ENCODE assay signal across 8 cellular contexts in the genomic region with DNA sequence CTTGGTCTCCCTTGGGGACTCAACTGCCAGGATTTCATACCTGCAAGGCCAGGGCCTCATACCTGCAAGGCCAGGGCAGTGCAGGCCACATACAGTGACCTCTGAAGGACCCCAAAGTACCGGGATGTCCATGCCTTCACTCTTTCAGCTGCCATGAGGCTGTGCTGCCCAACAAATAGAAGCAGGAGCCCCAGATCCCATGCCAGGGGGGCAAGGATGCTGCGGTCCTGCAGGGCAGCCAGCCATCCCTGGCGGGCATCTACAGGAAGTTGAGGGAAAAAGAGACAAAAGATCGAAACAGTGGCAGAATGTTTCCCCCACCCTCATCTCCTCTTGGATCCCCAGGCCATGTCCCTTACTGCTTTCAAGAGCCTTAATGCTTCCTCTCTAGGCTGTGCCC. TPM values are rescaled to one million over a fixed set of nuclear protein-coding genes. Genes with fewer than 3 reads are reported as not detected.
DNase-seq lines count a peak whose midpoint lies in the region; ATAC-seq, FAIRE-seq and TF ChIP-seq lines count a peak whose summit lies in the region.

No MANE protein-coding gene starts in this region.

- no peak overlapping the region for H2AFZ ChIP-seq in OCI-LY1 (ENCODE audit: low read length)

- peaks cover 46% of the 10 kb centered on the region for H3K4me1 Mint-ChIP-seq in CD4-positive, alpha-beta T cell (ENCODE audit: low read depth)
- peaks cover 41% of the 10 kb centered on the region for H3K4me1 Mint-ChIP-seq in endodermal cell

- H3K36me3 ChIP-seq in OCI-LY1 (ENCODE audit: insufficient read depth, low read length), result no peaks in the 10 kb centered on the region
- H3K36me3 ChIP-seq in endodermal cell (ENCODE audit: control insufficient read depth, insufficient read depth, low read length), result peaks cover 3% of the 10 kb centered on the region
- no peaks in the 10 kb centered on the region for H3K36me3 ChIP-seq in neutrophil
- H3K36me3 ChIP-seq in small intestine (ENCODE audit: control insufficient read depth in 2 of 2, insufficient read depth in 2 of 2, low read length in 2 of 2), result no peaks in the 10 kb centered on the region

- FAIRE-seq in small intestine (lab: Jason Lieb, UNC), result no peak

- H3K4me3 Mint-ChIP-seq in CD4-positive, alpha-beta T cell, result peak overlapping the region; percentile 98
- peak overlapping the region; percentile 78 for H3K4me3 Mint-ChIP-seq in endodermal cell

- H3K27ac ChIP-seq in CD4-positive, alpha-beta T cell (ENCODE audit: low read depth, low read length), result peak overlapping the region; percentile 57
- H3K27ac ChIP-seq in OCI-LY1 (ENCODE audit: low read depth, low read length, poor library complexity, severe bottlenecking) (peak overlapping the region; percentile 95), endodermal cell (ENCODE audit: low read depth, low read length) (peak overlapping the region; percentile 61), neutrophil (peak overlapping the region; percentile 95), small intestine (ENCODE audit: low read depth in 1 of 2, low read length in 1 of 2) (peak overlapping the region in 1 of 2 donors; percentile 85)

- H3K4me3 ChIP-seq in OCI-LY1 (ENCODE audit: low read depth, low read length, poor library complexity, severe bottlenecking) (peak overlapping the region; percentile 64), endodermal cell (ENCODE audit: low read length) (peak overlapping the region; percentile 94), neutrophil (ENCODE audit: low read depth in 1 of 2, low read length in 1 of 2) (peak overlapping the region; percentile 82 to 87), small intestine (ENCODE audit: low read depth in 1 of 2, low read length in 2 of 2) (no peak overlapping the region)

- no peak for DNase-seq in CD4-positive, alpha-beta T cell
- DNase-seq in endodermal cell, result no peak
- no peak for DNase-seq in stimulated activated CD4-positive, alpha-beta T cell treated with anti-CD3 and anti-CD28 coated beads, Interleukin-4, amount 100 ng/mL, for 4 hours
- no peak for DNase-seq in small intestine
- no peak for DNase-seq in kidney tubule cell (ENCODE audit: low spot score)

- H4K20me1 ChIP-seq in OCI-LY1 (ENCODE audit: insufficient read depth, low read length), result no peaks in the 10 kb centered on the region

- H3F3A ChIP-seq in OCI-LY1 (ENCODE audit: insufficient read depth, low read length), result peaks cover 14% of the 10 kb centered on the region

- H3K9me3 Mint-ChIP-seq in CD4-positive, alpha-beta T cell, result no peaks in the 10 kb centered on the region
- H3K9me3 Mint-ChIP-seq in endodermal cell, result no peaks in the 10 kb centered on the region

- POLR2A ChIA-PET in CD4-positive, alpha-beta T cell (lab: Charles Lee), result interaction anchor here (0.9 to 5.2 kb wide), 5 partner anchors 9 to 75 kb away, joined by 3 to 44 read pairs (median 8); a partner anchor contains a TSS

- H3K79me2 ChIP-seq in OCI-LY1 (ENCODE audit: insufficient read depth, low read length), result peaks cover 6% of the 10 kb centered on the region

- no peaks in the 10 kb centered on the region for H3K9me3 ChIP-seq in CD4-positive, alpha-beta T cell (ENCODE audit: control insufficient read depth, low read length)
- H3K9me3 ChIP-seq in OCI-LY1 (ENCODE audit: low read length), result no peaks in the 10 kb centered on the region
- no peaks in the 10 kb centered on the region for H3K9me3 ChIP-seq in endodermal cell (ENCODE audit: control insufficient read depth, low read length)
- H3K9me3 ChIP-seq in neutrophil, result no peaks in the 10 kb centered on the region
- H3K9me3 ChIP-seq in small intestine (ENCODE audit: control insufficient read depth, low read depth), result no peaks in the 10 kb centered on the region

- no peak for ATAC-seq in CD4-positive, alpha-beta T cell (ENCODE audit: poor library complexity)
- ATAC-seq in GM19467 (IDR thresholded peaks at IDR 0.05; ENCODE audit: unreplicated experiment), result no peak

- intact Hi-C loops in CD4-positive, alpha-beta T cell (cut with DNase I, micrococcal nuclease), result no loop called here

- CTCF ChIA-PET in CD4-positive, alpha-beta T cell (lab: Charles Lee), result interaction anchor here (5.5 to 6.1 kb wide), 2 partner anchors 11 to 41 kb away, joined by 28 to 49 read pairs; no protein-coding TSS in a partner anchor

- H3K36me3 Mint-ChIP-seq in CD4-positive, alpha-beta T cell (ENCODE audit: low read depth), result peaks cover 15% of the 10 kb centered on the region
- H3K36me3 Mint-ChIP-seq in endodermal cell (ENCODE audit: low read depth), result peaks cover 11% of the 10 kb centered on the region

- H3K9ac ChIP-seq in OCI-LY1 (ENCODE audit: low read length) (peak overlapping the region; percentile 62), endodermal cell (ENCODE audit: extremely low read depth, low read length, poor library complexity, severe bottlenecking) (no peak overlapping the region)

- peak overlapping the region; percentile 75 for H3K4me2 ChIP-seq in OCI-LY1 (ENCODE audit: low read length)

- no peaks in the 10 kb centered on the region for H3K27me3 Mint-ChIP-seq in CD4-positive, alpha-beta T cell
- H3K27me3 Mint-ChIP-seq in endodermal cell (ENCODE audit: insufficient read depth), result no peaks in the 10 kb centered on the region

- H3K27me3 ChIP-seq in CD4-positive, alpha-beta T cell (ENCODE audit: control insufficient read depth, insufficient read depth, low read length), result no peaks in the 10 kb centered on the region
- no peaks in the 10 kb centered on the region for H3K27me3 ChIP-seq in OCI-LY1 (ENCODE audit: insufficient read depth, low read length)
- H3K27me3 ChIP-seq in endodermal cell (ENCODE audit: control insufficient read depth, insufficient read depth, low read length, poor library complexity, severe bottlenecking), result no peaks in the 10 kb centered on the region
- H3K27me3 ChIP-seq in neutrophil, result no peaks in the 10 kb centered on the region
- no peaks in the 10 kb centered on the region for H3K27me3 ChIP-seq in small intestine (ENCODE audit: control insufficient read depth in 2 of 2, insufficient read depth in 2 of 2, low read length in 2 of 2)

- H3K4me1 ChIP-seq in OCI-LY1 (ENCODE audit: insufficient read depth, low read length, severe bottlenecking) (peaks cover 62% of the 10 kb centered on the region), endodermal cell (ENCODE audit: control insufficient read depth, insufficient read depth, low read length) (peaks cover 6% of the 10 kb centered on the region), neutrophil (ENCODE audit: control insufficient read depth in 1 of 2, insufficient read depth in 1 of 2, low read depth in 1 of 2, low read length in 1 of 2) (peaks cover 50% of the 10 kb centered on the region in 2 experiments), small intestine (ENCODE audit: control insufficient read depth in 2 of 2, insufficient read depth in 1 of 2, low read depth in 1 of 2, low read length in 1 of 2) (peaks cover 0 to 4% of the 10 kb centered on the region in 2 donors)

- peak overlapping the region; percentile 94 for H3K27ac Mint-ChIP-seq in CD4-positive, alpha-beta T cell
- H3K27ac Mint-ChIP-seq in endodermal cell, result peak overlapping the region; percentile 82

- WGBS in endodermal cell (ENCODE audit: insufficient coverage in 1 of 2, insufficient read length in 1 of 2), 2 experiments, result 63 to 64% methylated on average over 4 of the region's 4 CpGs
- 43 to 77% (median 52%) methylated on average over 4 of the region's 4 CpGs for WGBS in small intestine, 3 donors

- TF ChIP-seq CTCF in CD4-positive, alpha-beta T cell (IDR thresholded peaks at IDR 0.05), result no peak
- no peak for TF ChIP-seq CTCF in OCI-LY1 (IDR thresholded peaks at IDR 0.05; ENCODE audit: low read length)
- no peak for TF ChIP-seq CTCF in endodermal cell (conservative IDR thresholded peaks at IDR 0.05)
- no peak for TF ChIP-seq CTCF in neutrophil (IDR thresholded peaks at IDR 0.05)

- H3K9me2 ChIP-seq in OCI-LY1 (ENCODE audit: low read depth, low read length), result no peaks in the 10 kb centered on the region

RNA-seq across cellular contexts. Expression of a gene that starts 0.8 kb away (rescaled TPM):
- total RNA-seq in CD4-positive, alpha-beta T cell, result 1 to 10 TPM; 3.8 to 4.4 TPM
- 10 to 100 TPM; 37.1 TPM for total RNA-seq in endodermal cell
- 72.2 TPM for polyA plus RNA-seq in endodermal cell (2013, experiment 1 of 2)
- polyA plus RNA-seq in endodermal cell (2013, experiment 2 of 2), result 59.2 TPM
- 10 to 100 TPM in 1 of 3 donors, 1 to 10 TPM in 2; 1.1 to 14.2 (median 2.7) TPM for polyA plus RNA-seq in small intestine

RNA-seq across cellular contexts. Expression of a gene that starts 3.5 kb away (rescaled TPM):
- total RNA-seq in CD4-positive, alpha-beta T cell, result 10 to 100 TPM; 30.9 to 31.6 TPM
- total RNA-seq in endodermal cell, result 10 to 100 TPM; 27.6 to 31.4 TPM
- 81.2 TPM for polyA plus RNA-seq in endodermal cell (2013, experiment 1 of 2)
- 79.2 TPM for polyA plus RNA-seq in endodermal cell (2013, experiment 2 of 2)
- 10 to 100 TPM; 10.1 to 22.7 (median 22.2) TPM for polyA plus RNA-seq in small intestine

RNA-seq across cellular contexts. Expression of a gene that starts 17.2 kb away (rescaled TPM):
- 10 to 100 TPM; 15.9 to 16.1 TPM for total RNA-seq in CD4-positive, alpha-beta T cell
- 10 to 100 TPM; 33.5 to 33.9 TPM for total RNA-seq in endodermal cell
- 31.1 TPM for polyA plus RNA-seq in endodermal cell (2013, experiment 1 of 2)
- polyA plus RNA-seq in endodermal cell (2013, experiment 2 of 2), result 33.3 TPM
- polyA plus RNA-seq in small intestine, result 10 to 100 TPM; 27.5 to 82.5 (median 50.3) TPM

RNA-seq across cellular contexts. Expression of a gene that starts 27.1 kb away (rescaled TPM):
- total RNA-seq in CD4-positive, alpha-beta T cell, result 10 to 100 TPM; 50.5 to 56.8 TPM
- total RNA-seq in endodermal cell, result 10 to 100 TPM; 79.0 to 95.1 TPM
- 80.0 TPM for polyA plus RNA-seq in endodermal cell (2013, experiment 1 of 2)
- polyA plus RNA-seq in endodermal cell (2013, experiment 2 of 2), result 74.0 TPM
- 10 to 100 TPM in 1 of 3 donors, 1 to 10 TPM in 2; 1.8 to 12.1 (median 3.2) TPM for polyA plus RNA-seq in small intestine

RNA-seq across cellular contexts. Expression of a gene that starts 30.2 kb away (rescaled TPM):
- 10 to 100 TPM; 76.0 to 78.4 TPM for total RNA-seq in CD4-positive, alpha-beta T cell
- 1,000 to 10,000 TPM; 1,504 to 1,815 TPM for total RNA-seq in endodermal cell
- 2,363 TPM for polyA plus RNA-seq in endodermal cell (2013, experiment 1 of 2)
- 2,162 TPM for polyA plus RNA-seq in endodermal cell (2013, experiment 2 of 2)
- polyA plus RNA-seq in small intestine, result 100 to 1,000 TPM in 1 of 3 donors, 10 to 100 TPM in 2; 47.0 to 306 (median 70.5) TPM

Comparison
In these comparisons a context has a peak if more than half of its experiments do, and no peak if none do; other contexts are left out.
1. H3K4me3 ChIP-seq: peak in OCI-LY1 (single experiment), endodermal cell (single experiment) and neutrophil (2 of 2); none in small intestine (0 of 2).
2. RNA of a gene that starts 0.8 kb away (total RNA-seq): 37.1 TPM in endodermal cell; 3.8 to 4.4 TPM in CD4-positive, alpha-beta T cell; every median in the first group is over 4 times any median in the second.